Comparison of ENCODE assay signal across 8 cellular contexts in genomic region chr14:55270832-55271571, GRCh38. TPM values are rescaled to one million over a fixed set of nuclear protein-coding genes. Genes with fewer than 3 reads are reported as not detected.
DNase-seq lines count a peak whose midpoint lies in the region; ATAC-seq and TF ChIP-seq lines count a peak whose summit lies in the region.

Gene FBXO34 (plus strand): TSS chr14:55271421. CDS start chr14:55350391, 78,970 bp downstream.

- peak within 1 kb of the TSS; percentile 48 for H2AK9ac ChIP-seq in IMR-90 (replicated peaks; ENCODE audit: low read depth, low read length, poor library complexity)

- H4K91ac ChIP-seq in IMR-90 (ENCODE audit: insufficient read depth, low read depth, low read length) = peak within 1 kb of the TSS; percentile 14; the same call in 1 of the 2 replicates

- H4K5ac ChIP-seq in IMR-90 (ENCODE audit: low read depth, low read length) = peak within 1 kb of the TSS; percentile 17; the same call in 1 of the 2 replicates

- H3K79me1 ChIP-seq in IMR-90 (ENCODE audit: low read depth in 1 of 2, low read length in 2 of 2) = peaks cover 6 to 36% of the 10 kb centered on the region in 2 experiments

- no peaks in the 10 kb centered on the region for H3K27me3 ChIP-seq in IMR-90 (ENCODE audit: control insufficient read depth, insufficient read depth, low read length)

- CTCF ChIA-PET in IMR-90 (lab: Yijun Ruan, JAX) = interaction anchor here (0.6 to 1.4 kb wide), 10 partner anchors 11 to 413 kb away, joined by 3 to 11 read pairs (median 3); no protein-coding TSS in a partner anchor

- peak; percentile 100; the same call in 1 of the 2 replicates for TF ChIP-seq CTCF in IMR-90 (conservative IDR thresholded peaks at IDR 0.05; ENCODE audit: low read depth, low read length)
- peak; percentile 95 for TF ChIP-seq CTCF in epithelial cell of esophagus (IDR thresholded peaks at IDR 0.05; ENCODE audit: insufficient read depth, low read depth, low read length, missing control alignments)
- peak; percentile 99 for TF ChIP-seq CTCF in mucosa of descending colon (IDR thresholded peaks at IDR 0.05)

- dilution Hi-C loops in IMR-90 (cut with HindIII; ENCODE audit: low sequenced_read_pairs, unreplicated experiment) = no loop called here

- H3K23ac ChIP-seq in IMR-90 (ENCODE audit: low read depth, low read length) = peak within 1 kb of the TSS; percentile 94

- H2AFZ ChIP-seq in IMR-90 (replicated peaks; ENCODE audit: low read length, poor library complexity) = peak within 1 kb of the TSS; percentile 94

- peak; percentile 80 for TF ChIP-seq POLR2A in IMR-90 (IDR thresholded peaks at IDR 0.05; ENCODE audit: low read depth, low read length)

- H3K36me3 ChIP-seq in IMR-90 (ENCODE audit: control insufficient read depth, insufficient read depth, low read length) (no peaks in the 10 kb centered on the region), mucosa of descending colon (ENCODE audit: low read depth) (no peaks in the 10 kb centered on the region)

- peak within 1 kb of the TSS; percentile 91 for H3K9ac ChIP-seq in IMR-90 (ENCODE audit: low read depth, low read length)

- H3K4me2 ChIP-seq in IMR-90 (ENCODE audit: low read depth, low read length) = peak within 1 kb of the TSS; percentile 78

- H3K27ac ChIP-seq in IMR-90 (ENCODE audit: insufficient read depth, low read length) = peak within 1 kb of the TSS; percentile 58

- H2BK20ac ChIP-seq in IMR-90 (ENCODE audit: low read depth, low read length) = peak within 1 kb of the TSS; percentile 55; the same call in 1 of the 2 replicates

- peak within 1 kb of the TSS; percentile 92 for H3K14ac ChIP-seq in IMR-90 (replicated peaks; ENCODE audit: low read depth, low read length)

- peaks cover 2% of the 10 kb centered on the region for H3K4me1 ChIP-seq in IMR-90 (ENCODE audit: control insufficient read depth, insufficient read depth, low read length)
- peaks cover 18% of the 10 kb centered on the region for H3K4me1 ChIP-seq in mucosa of descending colon (ENCODE audit: low read depth)

- peak within 1 kb of the TSS; percentile 87 for H2BK120ac ChIP-seq in IMR-90 (ENCODE audit: low read depth, low read length)

- H3K4me3 ChIP-seq in IMR-90 (ENCODE audit: insufficient read depth, low read depth, low read length) (peak within 1 kb of the TSS; percentile 100), epithelial cell of esophagus (ENCODE audit: low read length) (peak within 1 kb of the TSS; percentile 94), mucosa of descending colon (peak within 1 kb of the TSS; percentile 89)

- DNase-seq in DMS114 treated with DMSO at 0.1 percent for 48 hours (lab: John Stamatoyannopoulos, UW; ENCODE audit: unreplicated experiment) = peak; percentile 91
- peak; percentile 94 for DNase-seq in IMR-90
- peak; percentile 97 for DNase-seq in OCI-M1 (lab: John Stamatoyannopoulos, UW)
- peak; percentile 100 for DNase-seq in activated T-cell treated with anti-CD3 and anti-CD28 coated beads for 4 hours
- DNase-seq in epithelial cell of esophagus (ENCODE audit: low read depth) = peak; percentile 97
- DNase-seq in mucosa of descending colon = peak; percentile 98 to 100 (median 100)
- DNase-seq in stimulated activated CD8-positive, alpha-beta memory T cell treated with anti-CD3 and anti-CD28 coated beads, Interleukin-4, amount 100 ng/mL, for 4 hours (ENCODE audit: low read depth in 2 of 2, low spot score in 1 of 2) = peak; percentile 97 to 99

- intact Hi-C loops in IMR-90 (cut with micrococcal nuclease) (loop anchor here (1.0 kb wide), 2 partner anchors 83 to 159 kb away; no protein-coding TSS in a partner anchor), mucosa of descending colon (cut with DNase I, micrococcal nuclease) (loop anchor here in 1 of 2 donors (10.0 kb wide), 1 partner anchor 84 kb away; no protein-coding TSS in a partner anchor)

- ATAC-seq in GM21526 (IDR thresholded peaks at IDR 0.05; ENCODE audit: low FRiP score, unreplicated experiment) (peak; percentile 81), IMR-90 (ENCODE audit: low read depth) (peak; percentile 93), mucosa of descending colon (peak; percentile 97)

- POLR2A ChIA-PET in IMR-90 (lab: Charles Lee; ENCODE audit: unreplicated experiment) = no interaction called here

- H3K4ac ChIP-seq in IMR-90 (ENCODE audit: low read depth, low read length) = peak within 1 kb of the TSS; percentile 88

- H2BK5ac ChIP-seq in IMR-90 (ENCODE audit: low read depth, low read length, poor library complexity, severe bottlenecking) = peak within 1 kb of the TSS; percentile 77

- H3K18ac ChIP-seq in IMR-90 (ENCODE audit: low read depth, low read length) = peak within 1 kb of the TSS; percentile 71

- H3K9me1 ChIP-seq in IMR-90 (ENCODE audit: insufficient read depth, low read length) = no peaks in the 10 kb centered on the region

- peak within 1 kb of the TSS; percentile 59; the same call in 1 of the 3 replicates for H2BK15ac ChIP-seq in IMR-90 (ENCODE audit: low read depth, low read length)

- peak within 1 kb of the TSS; percentile 75; the same call in 1 of the 2 replicates for H2AK5ac ChIP-seq in IMR-90 (ENCODE audit: low read depth, low read length)

- no TSS peak for BruUV-seq in IMR-90 (replicated peaks; lab: Mats Ljungman, UMichigan)

- peak; percentile 68 for TF ChIP-seq RAD21 in IMR-90 (IDR thresholded peaks at IDR 0.05; ENCODE audit: low read length)

- 2% methylated on average over 11 of the region's 49 CpGs; no CpG with 5 or more reads in 1 of the 2 experiments for WGBS in IMR-90 (ENCODE audit: extremely low coverage in 2 of 2, insufficient read length in 1 of 2), 2 experiments

- peaks cover 28% of the 10 kb centered on the region; the same call in 1 of the 2 replicates for H4K20me1 ChIP-seq in IMR-90 (ENCODE audit: insufficient read depth, low read length)

- in situ Hi-C loops in IMR-90 (cut with MboI; ENCODE audit: low sequenced_read_pairs) = no loop called here

- H3K9me3 ChIP-seq in IMR-90 (ENCODE audit: control insufficient read depth, insufficient read depth, low read length) = no peaks in the 10 kb centered on the region
- H3K9me3 ChIP-seq in mucosa of descending colon = no peaks in the 10 kb centered on the region

- H3K56ac ChIP-seq in IMR-90 (ENCODE audit: extremely low read depth, insufficient read depth, low read length) = 0 out of 2 replicates have a peak within 1 kb of the TSS, but pooled peaks have one; percentile 25

- peak within 1 kb of the TSS; percentile 33 to 94; a peak in 3 of 4 replicates for H4K8ac ChIP-seq in IMR-90 (ENCODE audit: low read depth in 2 of 2, low read length in 2 of 2)

TF ChIP-seq in IMR-90, 13 proteins besides CTCF, POLR2A, EP300 and RAD21:
- TF ChIP-seq MAZ (IDR thresholded peaks at IDR 0.05; ENCODE audit: borderline replicate concordance, low read depth, low read length) = peak; percentile 94
- 0 out of 2 replicates have a peak, but pooled peaks have one; percentile 3 for TF ChIP-seq USF2 (IDR thresholded peaks at IDR 0.05; ENCODE audit: low read depth, low read length)
- TF ChIP-seq SMC3 (IDR thresholded peaks at IDR 0.05; ENCODE audit: low read depth, low read length) = peak; percentile 90
- TF ChIP-seq MAFK (IDR thresholded peaks at IDR 0.05; ENCODE audit: low read depth, low read length) = no peak
- TF ChIP-seq CEBPB (IDR thresholded peaks at IDR 0.05; ENCODE audit: low read depth, low read length) = no peak
- TF ChIP-seq FOS (IDR thresholded peaks at IDR 0.05; ENCODE audit: low read depth, low read length) = peak; percentile 26
- 0 out of 2 replicates have a peak, but pooled peaks have one; percentile 2 for TF ChIP-seq NFE2L2 (IDR thresholded peaks at IDR 0.05; ENCODE audit: low read depth, low read length)
- TF ChIP-seq RCOR1 (IDR thresholded peaks at IDR 0.05; ENCODE audit: insufficient replicate concordance, low read length) = peak; percentile 43
- TF ChIP-seq RFX5 (IDR thresholded peaks at IDR 0.05; ENCODE audit: low read depth, low read length) = 0 out of 2 replicates have a peak, but pooled peaks have one; percentile 20
- peak; percentile 35; the same call in 1 of the 2 replicates for TF ChIP-seq MXI1 (IDR thresholded peaks at IDR 0.05; ENCODE audit: borderline replicate concordance, low read depth, low read length)
- no peak for TF ChIP-seq BHLHE40 (IDR thresholded peaks at IDR 0.05; ENCODE audit: low read depth, low read length)
- TF ChIP-seq CHD1 (IDR thresholded peaks at IDR 0.05; ENCODE audit: low read depth, low read length) = no peak; the same call in 1 of the 2 replicates
- TF ChIP-seq ELK1 (IDR thresholded peaks at IDR 0.05; ENCODE audit: borderline replicate concordance, low read depth, low read length) = no peak

RNA-seq across cellular contexts. Expression of gene FBXO34, which starts in this region (rescaled TPM):
- total RNA-seq in IMR-90 (2012; rRNA removed) (27.8 and 35.1 TPM in 2 replicates), mucosa of descending colon (10 to 100 TPM; 42.2 to 76.9 (median 59.1) TPM)
- polyA plus RNA-seq in IMR-90 (2012; rRNA removed) = 13.2 and 15.4 TPM in 2 replicates
- 6.2 and 8.7 TPM in 2 replicates for polyA plus RNA-seq in IMR-90 (2012; cell fraction: cytosol; rRNA removed)
- polyA plus RNA-seq in IMR-90 (2012; cell fraction: nucleus; rRNA removed; ENCODE audit: low replicate concordance) = 6.1 and 20.6 TPM in 2 replicates

Comparison
In these comparisons a context has a peak if more than half of its experiments do, and no peak if none do; other contexts are left out.
1. Peak in every context shown above with its lines: DNase-seq, ATAC-seq, H3K4me3 ChIP-seq and H3K27ac ChIP-seq.